Comparison of ENCODE assay signal across 1 cellular context in genomic region chr11:77879218-77879617, GRCh38.
TF ChIP-seq lines count a peak whose summit lies in the region.

No MANE protein-coding gene starts in this region.

TF ChIP-seq in K562, 482 proteins besides CTCF, POLR2A, EP300 and RAD21:
- TF ChIP-seq IRF1 (CRISPR knock-in tag; IDR thresholded peaks at IDR 0.05; ENCODE audit: borderline replicate concordance) (no peak), CEBPG (CRISPR knock-in tag; IDR thresholded peaks at IDR 0.05) (peak; percentile 54; the same call in 1 of the 2 replicates), CEBPG (tag; conservative IDR thresholded peaks at IDR 0.05 in 1 of 2, IDR thresholded peaks at IDR 0.05 in 1 of 2) (peak; percentile 6 to 42; a peak in 1 of 4 replicates), NFIC (IDR thresholded peaks at IDR 0.05) (peak; percentile 71), ATF3 (IDR thresholded peaks at IDR 0.05) (no peak), ATF3 (CRISPR knock-in tag; conservative IDR thresholded peaks at IDR 0.05) (no peak), ZSCAN32 (CRISPR knock-in tag; IDR thresholded peaks at IDR 0.05) (no peak), KHSRP (IDR thresholded peaks at IDR 0.05) (no peak), CTBP1 (IDR thresholded peaks at IDR 0.05; ENCODE audit: borderline replicate concordance) (peak; percentile 34; the same call in 1 of the 2 replicates), PHF8 (IDR thresholded peaks at IDR 0.05; ENCODE audit: borderline replicate concordance, low read length) (no peak), RREB1 (CRISPR knock-in tag; IDR thresholded peaks at IDR 0.05) (no peak), MBD1 (CRISPR knock-in tag; IDR thresholded peaks at IDR 0.05) (no peak), MAFK (IDR thresholded peaks at IDR 0.05; ENCODE audit: low read length) (no peak)
